19 cellular contexts compared by ENCODE assay signal in genomic region chr3:196166741-196167140, GRCh38. TPM values are rescaled to one million over a fixed set of nuclear protein-coding genes. Genes with fewer than 3 reads are reported as not detected.
A peak's percentile ranks its signal among the peaks of the same experiment; 100 is the strongest.
DNase-seq lines count a peak whose midpoint lies in the region; ATAC-seq lines count a peak whose summit lies in the region.
"Had no signal": no experiment of that assay in that cellular context is flagged by ENCODE, and none has a peak within 500 bp of the region (broad histone marks: within the 10 kb centered on the region; RNA-seq: fewer than 3 reads in every experiment).

No MANE protein-coding gene starts in this region.

- H3K27ac Mint-ChIP-seq in T-helper 1 cell treated with Interleukin-12 subunit alpha and Interleukin-12 subunit beta and Interleukin-4 antibody, amounts not matched to agents 30 μg/mL and 1 μg/mL, for 36 hours: peak overlapping the region; percentile 31
- peak overlapping the region; percentile 86 for H3K27ac Mint-ChIP-seq in activated T-cell treated with anti-CD3 and anti-CD28 coated beads, Interleukin-2, amount 50 U/mL, for 24 hours
- peak overlapping the region in 2 of 3 donors; percentile 31 to 71 for H3K27ac Mint-ChIP-seq in CD4-positive, CD25-positive, alpha-beta regulatory T cell
- peak overlapping the region; percentile 66 for H3K27ac Mint-ChIP-seq in activated naive CD8-positive, alpha-beta T cell treated with anti-CD3 and anti-CD28 coated beads, Interleukin-2, amount 50 U/mL, for 24 hours

- H3K4me3 Mint-ChIP-seq in T-helper 1 cell treated with Interleukin-12 subunit alpha and Interleukin-12 subunit beta and Interleukin-4 antibody, amounts not matched to agents 30 μg/mL and 1 μg/mL, for 36 hours: no peak overlapping the region
- H3K4me3 Mint-ChIP-seq in activated T-cell treated with anti-CD3 and anti-CD28 coated beads, Interleukin-2, amount 50 U/mL, for 24 hours: no peak overlapping the region
- H3K4me3 Mint-ChIP-seq in CD4-positive, CD25-positive, alpha-beta regulatory T cell: no peak overlapping the region
- H3K4me3 Mint-ChIP-seq in activated naive CD8-positive, alpha-beta T cell treated with anti-CD3 and anti-CD28 coated beads, Interleukin-2, amount 50 U/mL, for 24 hours: no peak overlapping the region

- peaks cover 5% of the 10 kb centered on the region for H3K9me3 Mint-ChIP-seq in T-helper 1 cell treated with Interleukin-12 subunit alpha and Interleukin-12 subunit beta and Interleukin-4 antibody, amounts not matched to agents 30 μg/mL and 1 μg/mL, for 36 hours
- no peaks in the 10 kb centered on the region for H3K9me3 Mint-ChIP-seq in activated T-cell treated with anti-CD3 and anti-CD28 coated beads, Interleukin-2, amount 50 U/mL, for 24 hours
- no peaks in the 10 kb centered on the region for H3K9me3 Mint-ChIP-seq in CD4-positive, CD25-positive, alpha-beta regulatory T cell
- H3K9me3 Mint-ChIP-seq in activated naive CD8-positive, alpha-beta T cell treated with anti-CD3 and anti-CD28 coated beads, Interleukin-2, amount 50 U/mL, for 24 hours: no peaks in the 10 kb centered on the region

- ATAC-seq in CD4-positive, CD25-positive, alpha-beta regulatory T cell (ENCODE audit: low read depth in 2 of 2): no peak
- peak; percentile 91 for ATAC-seq in activated naive CD8-positive, alpha-beta T cell treated with anti-CD3 and anti-CD28 coated beads, Interleukin-2, amount 50 U/mL, for 24 hours

- peaks cover 6% of the 10 kb centered on the region for H3K4me1 Mint-ChIP-seq in T-helper 1 cell treated with Interleukin-12 subunit alpha and Interleukin-12 subunit beta and Interleukin-4 antibody, amounts not matched to agents 30 μg/mL and 1 μg/mL, for 36 hours (ENCODE audit: low read depth)
- H3K4me1 Mint-ChIP-seq in activated T-cell treated with anti-CD3 and anti-CD28 coated beads, Interleukin-2, amount 50 U/mL, for 24 hours (ENCODE audit: low read depth): peaks cover 16% of the 10 kb centered on the region
- peaks cover 0 to 9% (median 2%) of the 10 kb centered on the region in 4 donors for H3K4me1 Mint-ChIP-seq in CD4-positive, CD25-positive, alpha-beta regulatory T cell
- H3K4me1 Mint-ChIP-seq in activated naive CD8-positive, alpha-beta T cell treated with anti-CD3 and anti-CD28 coated beads, Interleukin-2, amount 50 U/mL, for 24 hours: peaks cover 19% of the 10 kb centered on the region

- H3K4me3 ChIP-seq in CD4-positive, CD25-positive, alpha-beta regulatory T cell (ENCODE audit: low read depth, low read length): no peak overlapping the region
- H3K4me3 ChIP-seq: BLaER1 had no signal

- no peaks in the 10 kb centered on the region for H3K36me3 Mint-ChIP-seq in T-helper 1 cell treated with Interleukin-12 subunit alpha and Interleukin-12 subunit beta and Interleukin-4 antibody, amounts not matched to agents 30 μg/mL and 1 μg/mL, for 36 hours (ENCODE audit: low read depth)
- no peaks in the 10 kb centered on the region for H3K36me3 Mint-ChIP-seq in activated T-cell treated with anti-CD3 and anti-CD28 coated beads, Interleukin-2, amount 50 U/mL, for 24 hours (ENCODE audit: low read depth)
- no peaks in the 10 kb centered on the region for H3K36me3 Mint-ChIP-seq in CD4-positive, CD25-positive, alpha-beta regulatory T cell
- no peaks in the 10 kb centered on the region for H3K36me3 Mint-ChIP-seq in activated naive CD8-positive, alpha-beta T cell treated with anti-CD3 and anti-CD28 coated beads, Interleukin-2, amount 50 U/mL, for 24 hours (ENCODE audit: low read depth)

- no peaks in the 10 kb centered on the region for H3K36me3 ChIP-seq in CD4-positive, CD25-positive, alpha-beta regulatory T cell (ENCODE audit: control insufficient read depth, insufficient read depth, low read length)
- H3K36me3 ChIP-seq: BLaER1 had no signal

- no peaks in the 10 kb centered on the region for H3K27me3 Mint-ChIP-seq in T-helper 1 cell treated with Interleukin-12 subunit alpha and Interleukin-12 subunit beta and Interleukin-4 antibody, amounts not matched to agents 30 μg/mL and 1 μg/mL, for 36 hours (ENCODE audit: low read depth)
- no peaks in the 10 kb centered on the region for H3K27me3 Mint-ChIP-seq in activated T-cell treated with anti-CD3 and anti-CD28 coated beads, Interleukin-2, amount 50 U/mL, for 24 hours
- no peaks in the 10 kb centered on the region for H3K27me3 Mint-ChIP-seq in CD4-positive, CD25-positive, alpha-beta regulatory T cell
- no peaks in the 10 kb centered on the region for H3K27me3 Mint-ChIP-seq in activated naive CD8-positive, alpha-beta T cell treated with anti-CD3 and anti-CD28 coated beads, Interleukin-2, amount 50 U/mL, for 24 hours

- DNase-seq in T-helper 1 cell (no peak), DMS53 treated with DMSO at 0.1 percent for 48 hours (lab: John Stamatoyannopoulos, UW; ENCODE audit: unreplicated experiment) (no peak), islet precursor cell (no peak)
- no peak for DNase-seq in activated T-cell treated with anti-CD3 and anti-CD28 coated beads, Interleukin-2, amount 50 U/mL, for 24 hours
- no peak for DNase-seq in activated T-cell treated with anti-CD3 and anti-CD28 coated beads, Interleukin-2, amount 50 U/mL, for 1 hour
- DNase-seq in CD4-positive, CD25-positive, alpha-beta regulatory T cell: no peak
- DNase-seq in activated naive CD8-positive, alpha-beta T cell treated with anti-CD3 and anti-CD28 coated beads, Interleukin-2, amount 50 U/mL, for 24 hours: no peak
- DNase-seq: 8988T, DMS 273 treated with DMSO at 0.1 percent for 48 hours, GOT3, IMR-90, Kasumi-1, MV-4-11, NCI-H1436, NCI-H2081 treated with DMSO at 0.1 percent for 48 hours, NCI-H524 had no signal

- H3K27me3 ChIP-seq in CD4-positive, CD25-positive, alpha-beta regulatory T cell (ENCODE audit: control insufficient read depth, insufficient read depth, low read length): no peaks in the 10 kb centered on the region
- H3K27me3 ChIP-seq: BLaER1 had no signal

- H3K27ac ChIP-seq in CD4-positive, CD25-positive, alpha-beta regulatory T cell (ENCODE audit: insufficient read depth, low read length, poor library complexity, severe bottlenecking): no peak overlapping the region
- H3K27ac ChIP-seq: BLaER1 had no signal

- H3K9me3 ChIP-seq in CD4-positive, CD25-positive, alpha-beta regulatory T cell (ENCODE audit: control insufficient read depth in 2 of 2, low read length in 2 of 2): no peaks in the 10 kb centered on the region
- H3K9me3 ChIP-seq: BLaER1 had no signal

- H3K4me1 ChIP-seq in CD4-positive, CD25-positive, alpha-beta regulatory T cell (ENCODE audit: control insufficient read depth, insufficient read depth, low read length, poor library complexity, severe bottlenecking): peaks cover 6% of the 10 kb centered on the region

RNA-seq across cellular contexts. Expression of gene ZDHHC19, which starts 44.5 kb away (rescaled TPM):
- total RNA-seq in CD4-positive, CD25-positive, alpha-beta regulatory T cell: not detected
- not detected for polyA plus RNA-seq in CD4-positive, CD25-positive, alpha-beta regulatory T cell
- total RNA-seq: HT-29, IMR-90 had no signal

RNA-seq across cellular contexts. Expression of gene SLC51A, which starts 49.6 kb away (rescaled TPM):
- not detected for total RNA-seq in CD4-positive, CD25-positive, alpha-beta regulatory T cell
- 1 to 10 TPM in 1 of 4 donors, under 1 TPM in 3; 0.38 to 2.2 (median 0.63) TPM for polyA plus RNA-seq in CD4-positive, CD25-positive, alpha-beta regulatory T cell
- total RNA-seq: HT-29, IMR-90 had no signal
- polyA plus RNA-seq: IMR-90 had no signal

Comparison
In these comparisons a context has a peak if more than half of its experiments do, and no peak if none do; other contexts are left out.
1. H3K27ac Mint-ChIP-seq: peak in every context shown above with its lines; median percentile 86 in activated T-cell treated with anti-CD3 and anti-CD28 coated beads, Interleukin-2, amount 50 U/mL, for 24 hours; 66 in activated naive CD8-positive, alpha-beta T cell treated with anti-CD3 and anti-CD28 coated beads, Interleukin-2, amount 50 U/mL, for 24 hours; 51 in CD4-positive, CD25-positive, alpha-beta regulatory T cell; 31 in T-helper 1 cell treated with Interleukin-12 subunit alpha and Interleukin-12 subunit beta and Interleukin-4 antibody, amounts not matched to agents 30 μg/mL and 1 μg/mL, for 36 hours.